8 cellular contexts compared by ENCODE assay signal in genomic region chr10:104274762-104275721, GRCh38. TPM values are rescaled to one million over a fixed set of nuclear protein-coding genes. Genes with fewer than 3 reads are reported as not detected.
A peak's percentile ranks its signal among the peaks of the same experiment; 100 is the strongest.
DNase-seq lines count a peak whose midpoint lies in the region; ATAC-seq and TF ChIP-seq lines count a peak whose summit lies in the region.

No MANE protein-coding gene starts in this region.

- no peaks in the 10 kb centered on the region for H3K9me2 ChIP-seq in PC-9 (ENCODE audit: insufficient read depth)

- H3K27ac Mint-ChIP-seq in H9 = peak overlapping the region in 2 of 3 experiments; percentile 44 to 55; a peak in 2 of 7 replicates
- no peak overlapping the region for H3K27ac Mint-ChIP-seq in activated naive CD4-positive, alpha-beta T cell treated with anti-CD3 and anti-CD28 coated beads, Interleukin-2, amount 10 ng/mL, durations not matched to agents 7 days and 5 days

- no peak overlapping the region for H3K23ac ChIP-seq in H9 (ENCODE audit: insufficient read length, low read depth, low read length)

- intact Hi-C loops in PC-9 (cut with micrococcal nuclease; ENCODE audit: unreplicated experiment) = no loop called here
- intact Hi-C loops in posterior cingulate gyrus (cut with DNase I) = no loop called here

- H3K27me3 ChIP-seq in DND-41 (ENCODE audit: insufficient read depth, low read length, poor library complexity) = peaks cover 18% of the 10 kb centered on the region
- no peaks in the 10 kb centered on the region for H3K27me3 ChIP-seq in H9 (ENCODE audit: insufficient read depth, low read length)
- no peaks in the 10 kb centered on the region for H3K27me3 ChIP-seq in PC-9 (ENCODE audit: insufficient read depth, low read depth)

- no peak overlapping the region for H3T11ph ChIP-seq in H9 (ENCODE audit: low read length)

- peaks cover 8 to 10% of the 10 kb centered on the region in 2 experiments; a peak in 3 of 4 replicates for H3K4me1 Mint-ChIP-seq in H9
- H3K4me1 Mint-ChIP-seq in activated naive CD4-positive, alpha-beta T cell treated with anti-CD3 and anti-CD28 coated beads, Interleukin-2, amount 10 ng/mL, durations not matched to agents 7 days and 5 days = peaks cover 6% of the 10 kb centered on the region

- H3K9me3 ChIP-seq in DND-41 (ENCODE audit: insufficient read depth, low read length, severe bottlenecking) (no peaks in the 10 kb centered on the region), H9 (ENCODE audit: control insufficient read depth, low read depth, low read length) (no peaks in the 10 kb centered on the region), PC-9 (ENCODE audit: insufficient read depth, low read depth) (no peaks in the 10 kb centered on the region)

- H4K8ac ChIP-seq in H9 (replicated peaks; ENCODE audit: insufficient read length, low read depth, low read length) = no peak overlapping the region

- peaks cover 7% of the 10 kb centered on the region for H3K27me3 Mint-ChIP-seq in H9 (ENCODE audit: low read depth)
- peaks cover 33% of the 10 kb centered on the region for H3K27me3 Mint-ChIP-seq in activated naive CD4-positive, alpha-beta T cell treated with anti-CD3 and anti-CD28 coated beads, Interleukin-2, amount 10 ng/mL, durations not matched to agents 7 days and 5 days

- DNase-seq in DND-41 (no peak), H9 (peak; percentile 86), PC-9 (peak in 1 of 2 experiments; percentile 34), globus pallidus (ENCODE audit: low spot score) (peak; percentile 37), posterior cingulate gyrus (peak in 9 of 10 donors; percentile 32 to 95 (median 62)), NCI-H1105 (lab: John Stamatoyannopoulos, UW) (no peak), NCI-H446 treated with DMSO at 0.1 percent for 48 hours (lab: John Stamatoyannopoulos, UW) (no peak)
- DNase-seq in activated naive CD4-positive, alpha-beta T cell treated with anti-CD3 and anti-CD28 coated beads, Interleukin-2, amount 10 ng/mL, durations not matched to agents 7 days and 5 days = peak; percentile 62

- H3K36me3 Mint-ChIP-seq in H9 (ENCODE audit: insufficient read depth in 1 of 3, low read depth in 3 of 3) = peaks cover 0 to 3% (median 0%) of the 10 kb centered on the region in 3 experiments; a peak in 4 of 7 replicates
- H3K36me3 Mint-ChIP-seq in activated naive CD4-positive, alpha-beta T cell treated with anti-CD3 and anti-CD28 coated beads, Interleukin-2, amount 10 ng/mL, durations not matched to agents 7 days and 5 days = no peaks in the 10 kb centered on the region

- no peaks in the 10 kb centered on the region for H3F3A ChIP-seq in PC-9 (ENCODE audit: insufficient read depth, low read depth)

- H3K4me2 ChIP-seq in DND-41 (ENCODE audit: insufficient read depth, low read length) (no peak overlapping the region), H9 (ENCODE audit: insufficient read depth, insufficient read length, low read length) (peak overlapping the region; percentile 35), PC-9 (peak overlapping the region; percentile 84)

- H3K23me2 ChIP-seq in H9 (ENCODE audit: insufficient read length, low read depth, low read length, poor library complexity, severe bottlenecking) = peaks cover 7% of the 10 kb centered on the region

- no peak overlapping the region for H3K56ac ChIP-seq in H9 (ENCODE audit: insufficient read length, low read depth, low read length)

- no peak overlapping the region for H3K9ac ChIP-seq in DND-41 (ENCODE audit: low read depth, low read length)
- peak overlapping the region; percentile 50 for H3K9ac ChIP-seq in H9 (ENCODE audit: extremely low read depth, insufficient read length, low read length)

- peak; percentile 33 for TF ChIP-seq CTCF in DND-41 (IDR thresholded peaks at IDR 0.05; ENCODE audit: borderline replicate concordance, extremely low read depth, low read length, poor library complexity, severe bottlenecking)
- peak; percentile 95 for TF ChIP-seq CTCF in H9 (conservative IDR thresholded peaks at IDR 0.05)
- TF ChIP-seq CTCF in PC-9 (conservative IDR thresholded peaks at IDR 0.05) = peak; percentile 78

- no peaks in the 10 kb centered on the region for H4K20me1 ChIP-seq in DND-41 (ENCODE audit: insufficient read depth, low read length)
- no peaks in the 10 kb centered on the region for H4K20me1 ChIP-seq in H9 (ENCODE audit: control insufficient read depth, insufficient read depth, insufficient read length)
- H4K20me1 ChIP-seq in PC-9 (ENCODE audit: insufficient read depth) = no peaks in the 10 kb centered on the region

- H4K5ac ChIP-seq in H9 (ENCODE audit: insufficient read length, low read depth, low read length) = no peak overlapping the region

- no peak overlapping the region for H3K4ac ChIP-seq in H9 (ENCODE audit: low read depth, low read length)

- CTCF ChIA-PET in PC-9 (lab: Charles Lee) = interaction anchor here (0.6 to 0.9 kb wide), 3 partner anchors 12 to 245 kb away, joined by 3 to 5 read pairs (median 3); partner anchors contain the start of gene CFAP43
- CTCF ChIA-PET in activated naive CD4-positive, alpha-beta T cell treated with anti-CD3 and anti-CD28 coated beads, Interleukin-2, amount 10 ng/mL, durations not matched to agents 7 days and 5 days (lab: Charles Lee) = interaction anchor here (0.7 to 5.8 kb wide), 29 partner anchors 8 to 562 kb away, joined by 3 to 66 read pairs (median 7); partner anchors contain the start of genes CFAP43, CFAP58, GSTO1 and ITPRIP

- no peak overlapping the region for H2BK20ac ChIP-seq in H9 (ENCODE audit: low read depth, low read length, poor library complexity, severe bottlenecking)

- peak overlapping the region; percentile 73 to 74 for H3K4me3 Mint-ChIP-seq in H9
- no peak overlapping the region for H3K4me3 Mint-ChIP-seq in activated naive CD4-positive, alpha-beta T cell treated with anti-CD3 and anti-CD28 coated beads, Interleukin-2, amount 10 ng/mL, durations not matched to agents 7 days and 5 days

- H3K36me3 ChIP-seq in DND-41 (ENCODE audit: insufficient read depth, low read length) (no peaks in the 10 kb centered on the region), PC-9 (ENCODE audit: low read depth) (no peaks in the 10 kb centered on the region)

- H3K79me2 ChIP-seq in DND-41 (ENCODE audit: insufficient read depth, low read length) (no peaks in the 10 kb centered on the region), H9 (ENCODE audit: insufficient read depth, low read length) (no peaks in the 10 kb centered on the region), PC-9 (ENCODE audit: low read depth) (no peaks in the 10 kb centered on the region)

- H3K27ac ChIP-seq in DND-41 (ENCODE audit: low read length) (no peak overlapping the region), H9 (ENCODE audit: insufficient read length, low read depth, low read length) (no peak overlapping the region), PC-9 (no peak overlapping the region)

- no peaks in the 10 kb centered on the region for H3K79me1 ChIP-seq in H9 (ENCODE audit: insufficient read depth, low read depth, low read length, poor library complexity, severe bottlenecking)

- peak overlapping the region; percentile 75 for H3K18ac ChIP-seq in H9 (ENCODE audit: insufficient read length, low read depth, low read length)

- H2BK12ac ChIP-seq in H9 (ENCODE audit: insufficient read length, low read depth, low read length) = peak overlapping the region; percentile 63

- no peaks in the 10 kb centered on the region for H3K9me3 Mint-ChIP-seq in H9
- no peaks in the 10 kb centered on the region for H3K9me3 Mint-ChIP-seq in activated naive CD4-positive, alpha-beta T cell treated with anti-CD3 and anti-CD28 coated beads, Interleukin-2, amount 10 ng/mL, durations not matched to agents 7 days and 5 days

- no peak overlapping the region for H4K91ac ChIP-seq in H9 (ENCODE audit: insufficient read length, low read depth, low read length)

- no CpG with 5 or more reads among the region's 42 CpGs for WGBS in H9 (ENCODE audit: extremely low coverage, insufficient read length, low lambda C conversion rate)

- H3K4me3 ChIP-seq in DND-41 (ENCODE audit: low read depth in 1 of 2, low read length in 2 of 2) (no peak overlapping the region), PC-9 (peak overlapping the region; percentile 61)

- H2BK15ac ChIP-seq in H9 (ENCODE audit: low read depth, low read length) = no peak overlapping the region

- H3K4me1 ChIP-seq in DND-41 (ENCODE audit: insufficient read depth, low read length) (no peaks in the 10 kb centered on the region), H9 (ENCODE audit: insufficient read depth, low read length) (no peaks in the 10 kb centered on the region), PC-9 (replicated peaks; ENCODE audit: insufficient read depth) (peaks cover 7% of the 10 kb centered on the region; the same call in 1 of the 2 replicates)

- no TSS peak for BruUV-seq in PC-9 (replicated peaks; lab: Mats Ljungman, UMichigan)

- no peak overlapping the region for H2BK5ac ChIP-seq in H9 (ENCODE audit: insufficient read length, low read length)

- no peak overlapping the region for H2AK5ac ChIP-seq in H9 (ENCODE audit: insufficient read length, low read length)

- peak overlapping the region; percentile 96 for H3K14ac ChIP-seq in H9 (ENCODE audit: insufficient read depth, low read length)

- H2BK120ac ChIP-seq in H9 (ENCODE audit: low read depth, low read length, poor library complexity, severe bottlenecking) = no peak overlapping the region

- peak; percentile 68 for ATAC-seq in DND-41 (ENCODE audit: insufficient read depth, low read depth)

- POLR2A ChIA-PET in PC-9 (lab: Charles Lee; ENCODE audit: unreplicated experiment) = interaction anchor here (0.5 to 0.6 kb wide), 2 partner anchors 30 to 68 kb away, joined by 3 read pairs; no protein-coding TSS in a partner anchor

- H2AFZ ChIP-seq in DND-41 (ENCODE audit: low read depth, low read length) (no peak overlapping the region), H9 (ENCODE audit: low read length) (peak overlapping the region; percentile 89), PC-9 (peak overlapping the region; percentile 82)

RNA-seq across cellular contexts. Expression of gene GSTO2, which starts 6.1 kb away (rescaled TPM):
- total RNA-seq in H9 (2021) = 12.0 and 14.5 TPM in 2 replicates
- total RNA-seq in PC-9 (2021) = 3.3 and 4.3 TPM in 2 replicates

RNA-seq across cellular contexts. Expression of gene GSTO1, which starts 20.4 kb away (rescaled TPM):
- 114 and 116 TPM in 2 replicates for total RNA-seq in H9 (2021)
- 71.0 and 77.3 TPM in 2 replicates for total RNA-seq in PC-9 (2021)

RNA-seq across cellular contexts. Expression of gene CFAP43, which starts 42.9 kb away (rescaled TPM):
- 0.26 and 0.64 TPM in 2 replicates for total RNA-seq in H9 (2021)
- 6.0 and 7.1 TPM in 2 replicates for total RNA-seq in PC-9 (2021)

Comparison
In these comparisons a context has a peak if more than half of its experiments do, and no peak if none do; other contexts are left out.
1. DNase-seq: peak in H9 (single experiment), activated naive CD4-positive, alpha-beta T cell treated with anti-CD3 and anti-CD28 coated beads, Interleukin-2, amount 10 ng/mL, durations not matched to agents 7 days and 5 days (single experiment), globus pallidus (single experiment) and posterior cingulate gyrus (9 of 10); none in DND-41 (single experiment), NCI-H1105 (single experiment) and NCI-H446 treated with DMSO at 0.1 percent for 48 hours (single experiment).
2. CTCF ChIP-seq: peak in every context shown above with its lines; median percentile 95 in H9; 78 in PC-9; 33 in DND-41.